In genomic region chr10:129786216-129786615, GRCh38 we compare ENCODE assay signal across 23 cellular contexts.
"Had no signal": no experiment of that assay in that cellular context is flagged by ENCODE, and none has a peak within 500 bp of the region (broad histone marks: within the 10 kb centered on the region; RNA-seq: fewer than 3 reads in every experiment).

No MANE protein-coding gene starts in this region.

- ATAC-seq: effector memory CD8-positive, alpha-beta T cell; gastroesophageal sphincter; left cardiac atrium; naive thymus-derived CD4-positive, alpha-beta T cell; stimulated activated naive CD8-positive, alpha-beta T cell treated with anti-CD3 and anti-CD28 coated beads, Interleukin-15, Interleukin-2, amounts not matched to agents 100 U/mL and 50 U/mL, for 24 hours had no signal

- H3K36me3 ChIP-seq: esophagus squamous epithelium, gastroesophageal sphincter, left ventricle myocardium inferior, neutrophil, right atrium auricular region, suprapubic skin, thyroid gland, uterus had no signal

- H3K4me3 ChIP-seq: esophagus squamous epithelium, gastroesophageal sphincter, left ventricle myocardium inferior, lung, right atrium auricular region, suprapubic skin, thyroid gland, uterus had no signal

- H3K4me1 ChIP-seq: esophagus squamous epithelium, gastroesophageal sphincter, left ventricle myocardium inferior, right atrium auricular region, suprapubic skin, thyroid gland, uterus had no signal

- FAIRE-seq: keratinocyte, small intestine had no signal

- H3K27me3 Mint-ChIP-seq: dendritic cell treated with granulocyte-macrophage colony-stimulating factor and Interleukin-4, amounts not matched to agents 40 ng/mL and 50 ng/mL, for 4 days; effector memory CD8-positive, alpha-beta T cell; naive thymus-derived CD4-positive, alpha-beta T cell; type B pancreatic cell had no signal

- H3K27ac ChIP-seq: esophagus squamous epithelium, gastroesophageal sphincter, left ventricle myocardium inferior, neutrophil, right atrium auricular region, suprapubic skin, thyroid gland, uterus had no signal

- H3K27me3 ChIP-seq: esophagus squamous epithelium, neutrophil, right atrium auricular region, suprapubic skin, thyroid gland, uterus had no signal

- H3K9me3 ChIP-seq: neutrophil, right atrium auricular region, thyroid gland, uterus had no signal

- H3K27ac Mint-ChIP-seq: dendritic cell treated with granulocyte-macrophage colony-stimulating factor and Interleukin-4, amounts not matched to agents 40 ng/mL and 50 ng/mL, for 4 days; effector memory CD8-positive, alpha-beta T cell; immature natural killer cell; naive thymus-derived CD4-positive, alpha-beta T cell; type B pancreatic cell had no signal

- DNase-seq: effector memory CD8-positive, alpha-beta T cell; esophagus squamous epithelium; foreskin fibroblast; glutamatergic neuron; immature natural killer cell; left cardiac atrium; left ventricle myocardium inferior; mesenchymal stem cell; naive thymus-derived CD4-positive, alpha-beta T cell; nephron progenitor cell; small intestine; stimulated activated CD4-positive, alpha-beta T cell treated with anti-CD3 and anti-CD28 coated beads, Interleukin-2, amount 100 ng/mL, for 48 hours; stimulated activated naive CD8-positive, alpha-beta T cell treated with anti-CD3 and anti-CD28 coated beads, Interleukin-15, Interleukin-2, amounts not matched to agents 100 U/mL and 50 U/mL, for 24 hours; thyroid gland; uterus had no signal

- H3K4me3 Mint-ChIP-seq: dendritic cell treated with granulocyte-macrophage colony-stimulating factor and Interleukin-4, amounts not matched to agents 40 ng/mL and 50 ng/mL, for 4 days; effector memory CD8-positive, alpha-beta T cell; immature natural killer cell; naive thymus-derived CD4-positive, alpha-beta T cell; nephron progenitor cell; type B pancreatic cell had no signal
